8 cellular contexts compared by ENCODE assay signal in genomic region chr16:67834242-67834614, GRCh38. TPM values are rescaled to one million over a fixed set of nuclear protein-coding genes. Genes with fewer than 3 reads are reported as not detected.
DNase-seq lines count a peak whose midpoint lies in the region; FAIRE-seq and TF ChIP-seq lines count a peak whose summit lies in the region.

No MANE protein-coding gene starts in this region.

- no peak overlapping the region for H3K23ac ChIP-seq in H9 (ENCODE audit: insufficient read length, low read depth, low read length)

- no peak overlapping the region for H4K91ac ChIP-seq in H9 (ENCODE audit: insufficient read length, low read depth, low read length)

- WGBS in H9 (ENCODE audit: extremely low coverage, insufficient read length, low lambda C conversion rate) = no CpG with 5 or more reads among the region's 10 CpGs

- H3K14ac ChIP-seq in H9 (ENCODE audit: insufficient read depth, low read length) = no peak overlapping the region

- H3K4me3 Mint-ChIP-seq in H9 = peak overlapping the region; percentile 85 to 90

- H3K4ac ChIP-seq in H9 (ENCODE audit: low read depth, low read length) = no peak overlapping the region

- H3K9ac ChIP-seq in H9 (ENCODE audit: extremely low read depth, insufficient read length, low read length) (no peak overlapping the region), skeletal muscle satellite cell (ENCODE audit: low read depth, low read length) (peak overlapping the region; percentile 94)

- no peaks in the 10 kb centered on the region; the same call in 1 of the 2 replicates for H3K4me1 ChIP-seq in H9 (ENCODE audit: insufficient read depth, low read length)
- peaks cover 0 to 17% of the 10 kb centered on the region in 2 donors for H3K4me1 ChIP-seq in right atrium auricular region
- peaks cover 7% of the 10 kb centered on the region for H3K4me1 ChIP-seq in skeletal muscle satellite cell (ENCODE audit: control insufficient read depth, insufficient read depth, low read length)

- H3K4me3 ChIP-seq in WERI-Rb-1 (ENCODE audit: low read depth, low read length) (peak overlapping the region; percentile 83), right atrium auricular region (peak overlapping the region; percentile 76 to 98), skeletal muscle satellite cell (ENCODE audit: low read length) (peak overlapping the region; percentile 74)

- no peaks in the 10 kb centered on the region for H3K9me3 ChIP-seq in H9 (ENCODE audit: control insufficient read depth, low read depth, low read length)
- H3K9me3 ChIP-seq in WERI-Rb-1 (ENCODE audit: severe bottlenecking) = no peaks in the 10 kb centered on the region
- H3K9me3 ChIP-seq in right atrium auricular region = no peaks in the 10 kb centered on the region
- H3K9me3 ChIP-seq in skeletal muscle satellite cell (replicated peaks; ENCODE audit: low read length) = no peaks in the 10 kb centered on the region

- no peak overlapping the region for H3K18ac ChIP-seq in H9 (ENCODE audit: insufficient read length, low read depth, low read length)

- H4K20me1 ChIP-seq in H9 (ENCODE audit: control insufficient read depth, insufficient read depth, insufficient read length) = no peaks in the 10 kb centered on the region

- H3K56ac ChIP-seq in H9 (ENCODE audit: insufficient read length, low read depth, low read length) = no peak overlapping the region

- no peak overlapping the region for H3K27ac ChIP-seq in H9 (ENCODE audit: insufficient read length, low read depth, low read length)
- no peak overlapping the region for H3K27ac ChIP-seq in WERI-Rb-1
- peak overlapping the region; percentile 69 to 70 for H3K27ac ChIP-seq in right atrium auricular region

- peaks cover 20 to 28% (median 27%) of the 10 kb centered on the region in 3 experiments; a peak in 6 of 7 replicates for H3K36me3 Mint-ChIP-seq in H9 (ENCODE audit: insufficient read depth in 1 of 3, low read depth in 3 of 3)

- H3K23me2 ChIP-seq in H9 (ENCODE audit: insufficient read length, low read depth, low read length, poor library complexity, severe bottlenecking) = peaks cover 5% of the 10 kb centered on the region

- no peaks in the 10 kb centered on the region for H3K79me1 ChIP-seq in H9 (ENCODE audit: insufficient read depth, low read depth, low read length, poor library complexity, severe bottlenecking)

- no peak overlapping the region for H2BK120ac ChIP-seq in H9 (ENCODE audit: low read depth, low read length, poor library complexity, severe bottlenecking)

- DNase-seq in H9 (no peak), WERI-Rb-1 (no peak), right atrium auricular region (ENCODE audit: low spot score) (no peak), SIG-M5 (lab: John Stamatoyannopoulos, UW) (no peak), NCI-H2227 (lab: John Stamatoyannopoulos, UW; ENCODE audit: unreplicated experiment) (no peak), frontal cortex (ENCODE audit: low spot score in 2 of 2) (no peak), midbrain (lab: John Stamatoyannopoulos, UW) (no peak)

- peaks cover 8% of the 10 kb centered on the region in 2 experiments for H3K4me1 Mint-ChIP-seq in H9

- H3T11ph ChIP-seq in H9 (ENCODE audit: low read length) = no peak overlapping the region

- no peak overlapping the region for H3K27ac Mint-ChIP-seq in H9

- H3K27me3 Mint-ChIP-seq in H9 (ENCODE audit: low read depth) = peaks cover 3% of the 10 kb centered on the region

- H4K8ac ChIP-seq in H9 (replicated peaks; ENCODE audit: insufficient read length, low read depth, low read length) = no peak overlapping the region

- no peak for FAIRE-seq in frontal cortex (lab: Jason Lieb, UNC)

- H2BK15ac ChIP-seq in H9 (ENCODE audit: low read depth, low read length) = no peak overlapping the region

- no peaks in the 10 kb centered on the region for H3K79me2 ChIP-seq in H9 (ENCODE audit: insufficient read depth, low read length)

- H3K27me3 ChIP-seq in H9 (ENCODE audit: insufficient read depth, low read length) (no peaks in the 10 kb centered on the region), WERI-Rb-1 (ENCODE audit: insufficient read depth, low read depth, severe bottlenecking) (no peaks in the 10 kb centered on the region), right atrium auricular region (no peaks in the 10 kb centered on the region), skeletal muscle satellite cell (ENCODE audit: control insufficient read depth, insufficient read depth, low read length) (no peaks in the 10 kb centered on the region)

- H2AK5ac ChIP-seq in H9 (ENCODE audit: insufficient read length, low read length) = no peak overlapping the region

- no peak overlapping the region for H2BK20ac ChIP-seq in H9 (ENCODE audit: low read depth, low read length, poor library complexity, severe bottlenecking)

- peaks cover 31% of the 10 kb centered on the region for H3K36me3 ChIP-seq in WERI-Rb-1
- peaks cover 21% of the 10 kb centered on the region for H3K36me3 ChIP-seq in right atrium auricular region
- peaks cover 29% of the 10 kb centered on the region for H3K36me3 ChIP-seq in skeletal muscle satellite cell (ENCODE audit: insufficient read depth, low read length)

- no peaks in the 10 kb centered on the region for H3K9me3 Mint-ChIP-seq in H9

- peak overlapping the region; percentile 94 for H3K4me2 ChIP-seq in H9 (ENCODE audit: insufficient read depth, insufficient read length, low read length)
- peak overlapping the region; percentile 84 for H3K4me2 ChIP-seq in skeletal muscle satellite cell (ENCODE audit: low read length)

- no peak overlapping the region for H2BK12ac ChIP-seq in H9 (ENCODE audit: insufficient read length, low read depth, low read length)

- no peak overlapping the region for H2AFZ ChIP-seq in H9 (ENCODE audit: low read length)

- no peak overlapping the region for H2BK5ac ChIP-seq in H9 (ENCODE audit: insufficient read length, low read length)

- no peak overlapping the region for H4K5ac ChIP-seq in H9 (ENCODE audit: insufficient read length, low read depth, low read length)

- TF ChIP-seq CTCF in H9 (conservative IDR thresholded peaks at IDR 0.05) (no peak), WERI-Rb-1 (IDR thresholded peaks at IDR 0.05; ENCODE audit: low read depth, low read length) (no peak), right atrium auricular region (IDR thresholded peaks at IDR 0.05) (no peak)

RNA-seq across cellular contexts. Expression of gene THAP11, which starts 7.9 kb away (rescaled TPM):
- total RNA-seq in H9 (2021) (48.7 and 48.9 TPM in 2 replicates), right atrium auricular region (10 to 100 TPM; 42.5 to 59.4 TPM), frontal cortex (26.5 TPM)
- 17.0 and 26.0 TPM in 2 replicates for total RNA-seq in skeletal muscle satellite cell (2012; rRNA removed)

RNA-seq across cellular contexts. Expression of gene NUTF2, which starts 12.5 kb away (rescaled TPM):
- total RNA-seq in H9 (2021) (190 and 198 TPM in 2 replicates), right atrium auricular region (100 to 1,000 TPM in 1 of 2 donors, 10 to 100 TPM in 1; 44.6 to 132 TPM), frontal cortex (70.9 TPM)
- 139 and 222 TPM in 2 replicates for total RNA-seq in skeletal muscle satellite cell (2012; rRNA removed)

RNA-seq across cellular contexts. Expression of gene CENPT, which starts 13.3 kb away (rescaled TPM):
- total RNA-seq in H9 (2021) (60.9 and 65.9 TPM in 2 replicates), right atrium auricular region (10 to 100 TPM in 1 of 2 donors, 1 to 10 TPM in 1; 8.7 to 19.1 TPM), frontal cortex (25.3 TPM)
- 29.9 and 45.7 TPM in 2 replicates for total RNA-seq in skeletal muscle satellite cell (2012; rRNA removed)

RNA-seq across cellular contexts. Expression of gene TSNAXIP1, which starts 27.5 kb away (rescaled TPM):
- total RNA-seq in H9 (2021) (1.1 and 1.3 TPM in 2 replicates), right atrium auricular region (under 1 TPM in 1 of 2 donors, not detected in 1; 0.55 TPM), frontal cortex (4.5 TPM)
- 0.76 and 0.87 TPM in 2 replicates for total RNA-seq in skeletal muscle satellite cell (2012; rRNA removed)

RNA-seq across cellular contexts. Expression of gene RANBP10, which starts 27.9 kb away (rescaled TPM):
- total RNA-seq in H9 (2021) (15.5 and 15.6 TPM in 2 replicates), right atrium auricular region (1 to 10 TPM; 7.8 to 8.9 TPM), frontal cortex (3.7 TPM)
- total RNA-seq in skeletal muscle satellite cell (2012; rRNA removed) = 3.5 and 4.2 TPM in 2 replicates

Comparison
In these comparisons a context has a peak if more than half of its experiments do, and no peak if none do; other contexts are left out.
1. H3K27ac ChIP-seq: peak in right atrium auricular region (2 of 2); none in H9 (single experiment) and WERI-Rb-1 (single experiment).
2. Peak in every context shown above with its lines, with median percentiles within 50 percentile points of each other: H3K4me3 ChIP-seq.